In the genomic region with DNA sequence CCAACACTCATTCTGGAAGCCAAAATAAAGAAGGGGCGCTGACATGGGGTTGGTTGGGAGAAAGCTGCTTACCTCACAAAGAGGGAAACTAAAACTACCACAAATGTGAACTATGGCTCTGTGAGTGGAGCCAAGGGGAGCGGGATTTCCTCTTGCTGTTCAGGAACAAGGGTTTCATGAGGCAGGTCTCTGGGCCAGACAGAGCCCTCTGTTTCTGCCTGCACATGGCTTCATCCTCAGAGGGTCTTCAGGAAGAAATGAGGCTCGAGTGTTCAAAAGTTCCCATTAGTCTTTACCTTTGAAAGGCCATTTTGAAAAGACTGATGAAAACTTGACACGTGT, we compare ENCODE assay signal across 1 cellular context.
TF ChIP-seq lines count a peak whose summit lies in the region.

No MANE protein-coding gene starts in this region.

TF ChIP-seq in HCT116, 20 proteins besides CTCF, POLR2A, EP300 and RAD21 (continued from another document):
- TF ChIP-seq, protein P1, sequence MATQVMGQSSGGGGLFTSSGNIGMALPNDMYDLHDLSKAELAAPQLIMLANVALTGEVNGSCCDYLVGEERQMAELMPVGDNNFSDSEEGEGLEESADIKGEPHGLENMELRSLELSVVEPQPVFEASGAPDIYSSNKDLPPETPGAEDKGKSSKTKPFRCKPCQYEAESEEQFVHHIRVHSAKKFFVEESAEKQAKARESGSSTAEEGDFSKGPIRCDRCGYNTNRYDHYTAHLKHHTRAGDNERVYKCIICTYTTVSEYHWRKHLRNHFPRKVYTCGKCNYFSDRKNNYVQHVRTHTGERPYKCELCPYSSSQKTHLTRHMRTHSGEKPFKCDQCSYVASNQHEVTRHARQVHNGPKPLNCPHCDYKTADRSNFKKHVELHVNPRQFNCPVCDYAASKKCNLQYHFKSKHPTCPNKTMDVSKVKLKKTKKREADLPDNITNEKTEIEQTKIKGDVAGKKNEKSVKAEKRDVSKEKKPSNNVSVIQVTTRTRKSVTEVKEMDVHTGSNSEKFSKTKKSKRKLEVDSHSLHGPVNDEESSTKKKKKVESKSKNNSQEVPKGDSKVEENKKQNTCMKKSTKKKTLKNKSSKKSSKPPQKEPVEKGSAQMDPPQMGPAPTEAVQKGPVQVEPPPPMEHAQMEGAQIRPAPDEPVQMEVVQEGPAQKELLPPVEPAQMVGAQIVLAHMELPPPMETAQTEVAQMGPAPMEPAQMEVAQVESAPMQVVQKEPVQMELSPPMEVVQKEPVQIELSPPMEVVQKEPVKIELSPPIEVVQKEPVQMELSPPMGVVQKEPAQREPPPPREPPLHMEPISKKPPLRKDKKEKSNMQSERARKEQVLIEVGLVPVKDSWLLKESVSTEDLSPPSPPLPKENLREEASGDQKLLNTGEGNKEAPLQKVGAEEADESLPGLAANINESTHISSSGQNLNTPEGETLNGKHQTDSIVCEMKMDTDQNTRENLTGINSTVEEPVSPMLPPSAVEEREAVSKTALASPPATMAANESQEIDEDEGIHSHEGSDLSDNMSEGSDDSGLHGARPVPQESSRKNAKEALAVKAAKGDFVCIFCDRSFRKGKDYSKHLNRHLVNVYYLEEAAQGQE (IDR thresholded peaks at IDR 0.05; ENCODE audit: low read depth): no peak
- TF ChIP-seq MAX (IDR thresholded peaks at IDR 0.05) (no peak), TCF7L2 (IDR thresholded peaks at IDR 0.05; ENCODE audit: borderline replicate concordance, extremely low read depth, insufficient read depth, insufficient read length) (no peak), ZNF274 (IDR thresholded peaks at IDR 0.05; ENCODE audit: low read depth, low read length) (no peak), SRF (IDR thresholded peaks at IDR 0.05; ENCODE audit: low read depth) (no peak), SP1 (IDR thresholded peaks at IDR 0.05; ENCODE audit: low read depth) (no peak), YY1 (IDR thresholded peaks at IDR 0.05; ENCODE audit: extremely low read depth, insufficient replicate concordance, low read depth, low read length) (no peak), CBX3 (IDR thresholded peaks at IDR 0.05; ENCODE audit: low read depth) (no peak), JUND (IDR thresholded peaks at IDR 0.05) (no peak), EZH2phosphoT487 (IDR thresholded peaks at IDR 0.05; ENCODE audit: borderline replicate concordance) (no peak)
- TF ChIP-seq, protein P2, sequence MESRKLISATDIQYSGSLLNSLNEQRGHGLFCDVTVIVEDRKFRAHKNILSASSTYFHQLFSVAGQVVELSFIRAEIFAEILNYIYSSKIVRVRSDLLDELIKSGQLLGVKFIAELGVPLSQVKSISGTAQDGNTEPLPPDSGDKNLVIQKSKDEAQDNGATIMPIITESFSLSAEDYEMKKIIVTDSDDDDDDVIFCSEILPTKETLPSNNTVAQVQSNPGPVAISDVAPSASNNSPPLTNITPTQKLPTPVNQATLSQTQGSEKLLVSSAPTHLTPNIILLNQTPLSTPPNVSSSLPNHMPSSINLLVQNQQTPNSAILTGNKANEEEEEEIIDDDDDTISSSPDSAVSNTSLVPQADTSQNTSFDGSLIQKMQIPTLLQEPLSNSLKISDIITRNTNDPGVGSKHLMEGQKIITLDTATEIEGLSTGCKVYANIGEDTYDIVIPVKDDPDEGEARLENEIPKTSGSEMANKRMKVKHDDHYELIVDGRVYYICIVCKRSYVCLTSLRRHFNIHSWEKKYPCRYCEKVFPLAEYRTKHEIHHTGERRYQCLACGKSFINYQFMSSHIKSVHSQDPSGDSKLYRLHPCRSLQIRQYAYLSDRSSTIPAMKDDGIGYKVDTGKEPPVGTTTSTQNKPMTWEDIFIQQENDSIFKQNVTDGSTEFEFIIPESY (IDR thresholded peaks at IDR 0.05; ENCODE audit: extremely low read depth, insufficient replicate concordance, low read length): no peak
